11 cellular contexts compared by ENCODE assay signal in the genomic region with DNA sequence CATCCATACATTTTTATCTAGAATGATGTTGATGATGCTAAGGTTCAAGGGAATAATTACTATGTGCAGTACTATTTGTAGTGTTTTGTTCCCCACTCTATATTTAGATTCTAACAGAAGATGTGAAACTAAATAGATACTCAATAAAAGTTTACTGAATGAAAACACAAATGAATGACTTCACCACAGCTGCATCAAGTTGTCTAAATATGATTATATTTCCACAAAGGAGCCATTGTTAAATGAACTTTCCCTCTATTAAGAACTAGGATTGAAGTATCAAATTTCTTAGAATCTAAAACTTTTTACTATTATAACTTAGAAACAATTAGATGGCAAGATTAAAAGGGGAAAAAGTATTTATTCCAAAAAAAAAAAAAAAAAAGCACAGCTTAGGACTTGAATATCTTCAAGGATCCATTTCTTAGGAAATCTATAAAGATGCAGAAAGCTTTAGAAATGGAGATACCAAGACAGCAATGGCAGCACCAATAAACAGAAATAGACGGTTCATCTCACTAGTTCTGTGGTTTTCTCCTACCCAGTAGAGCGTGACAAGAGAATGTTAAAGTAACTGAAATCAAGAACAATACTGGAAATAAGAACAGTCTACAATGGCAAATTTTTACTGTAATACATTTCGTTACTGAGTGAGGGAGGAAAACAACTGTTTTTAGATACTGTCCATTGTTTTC.
DNase-seq lines count a peak whose midpoint lies in the region; ATAC-seq and TF ChIP-seq lines count a peak whose summit lies in the region.
"Had no signal": no experiment of that assay in that cellular context is flagged by ENCODE, and none has a peak within 500 bp of the region (broad histone marks: within the 10 kb centered on the region; RNA-seq: fewer than 3 reads in every experiment).

No MANE protein-coding gene starts in this region.

- H3K9me3 ChIP-seq in spleen = no peaks in the 10 kb centered on the region
- H3K9me3 ChIP-seq in CD8-positive, alpha-beta memory T cell (ENCODE audit: low read length) = no peaks in the 10 kb centered on the region

- H3K4me3 ChIP-seq in spleen = peak overlapping the region in 2 of 8 donors; percentile 8 to 22
- H3K4me3 ChIP-seq in CD8-positive, alpha-beta memory T cell (ENCODE audit: low read length) = no peak overlapping the region

- H3K27ac Mint-ChIP-seq in CD8-positive, alpha-beta memory T cell = no peak overlapping the region
- no peak overlapping the region for H3K27ac Mint-ChIP-seq in natural killer cell

- H3K4me1 Mint-ChIP-seq in CD8-positive, alpha-beta memory T cell = peaks cover 1 to 10% (median 4%) of the 10 kb centered on the region in 3 donors
- H3K4me1 Mint-ChIP-seq in natural killer cell = no peaks in the 10 kb centered on the region

- no peaks in the 10 kb centered on the region for H3K36me3 ChIP-seq in spleen
- no peaks in the 10 kb centered on the region for H3K36me3 ChIP-seq in CD8-positive, alpha-beta memory T cell (ENCODE audit: insufficient read depth, low read length)

- H3K4me3 Mint-ChIP-seq in CD8-positive, alpha-beta memory T cell = no peak overlapping the region
- H3K4me3 Mint-ChIP-seq in natural killer cell = no peak overlapping the region

- peaks cover 4 to 24% of the 10 kb centered on the region in 2 donors for H3K27me3 Mint-ChIP-seq in CD8-positive, alpha-beta memory T cell
- H3K27me3 Mint-ChIP-seq in natural killer cell (ENCODE audit: low read depth in 2 of 2) = peaks cover 6 to 16% of the 10 kb centered on the region in 2 donors

- no peak for TF ChIP-seq CTCF in spleen (IDR thresholded peaks at IDR 0.05 in 8 of 11, conservative IDR thresholded peaks at IDR 0.05 in 3 of 11)
- no peak for TF ChIP-seq CTCF in natural killer cell (IDR thresholded peaks at IDR 0.05)

- TF ChIP-seq POLR2A in spleen (IDR thresholded peaks at IDR 0.05) = no peak

- peak overlapping the region in 5 of 8 donors; percentile 50 to 71 (median 65) for H3K27ac ChIP-seq in spleen
- no peak overlapping the region for H3K27ac ChIP-seq in CD8-positive, alpha-beta memory T cell (ENCODE audit: low read depth, low read length)

- no peaks in the 10 kb centered on the region for H3K9me3 Mint-ChIP-seq in CD8-positive, alpha-beta memory T cell
- H3K9me3 Mint-ChIP-seq in natural killer cell = no peaks in the 10 kb centered on the region

- DNase-seq in spleen (no peak), natural killer cell (no peak)
- DNase-seq in CD8-positive, alpha-beta memory T cell = no peak
- DNase-seq in stimulated activated CD4-positive, alpha-beta T cell treated with anti-CD3 and anti-CD28 coated beads, Interleukin-4, amount 100 ng/mL, for 4 hours = no peak
- DNase-seq: activated effector memory CD4-positive, alpha-beta T cell treated with anti-CD3 and anti-CD28 coated beads, Interleukin-2, amount 50 U/mL, for 16 hours; NCI-H446 treated with DMSO at 0.1 percent for 48 hours; occipital lobe; T1000 had no signal

- peaks cover 0 to 37% (median 5%) of the 10 kb centered on the region in 6 donors for H3K4me1 ChIP-seq in spleen
- no peaks in the 10 kb centered on the region for H3K4me1 ChIP-seq in CD8-positive, alpha-beta memory T cell (ENCODE audit: insufficient read depth, low read length)

- POLR2A ChIA-PET in CD8-positive, alpha-beta memory T cell (lab: Charles Lee) = no interaction called here

- ATAC-seq in GM19043 (IDR thresholded peaks at IDR 0.05; ENCODE audit: low read depth, unreplicated experiment) (peak; percentile 78), HG02588 (IDR thresholded peaks at IDR 0.05; ENCODE audit: unreplicated experiment) (peak; percentile 64), HG03469 (IDR thresholded peaks at IDR 0.05; ENCODE audit: unreplicated experiment) (peak; percentile 60), natural killer cell (no peak)

- intact Hi-C loops in spleen (cut with DNase I; ENCODE audit: low total_unique reads) (no loop called here), natural killer cell (cut with micrococcal nuclease) (no loop called here)

- no peaks in the 10 kb centered on the region for H3K27me3 ChIP-seq in spleen (replicated peaks in 1 of 7)
- no peaks in the 10 kb centered on the region for H3K27me3 ChIP-seq in CD8-positive, alpha-beta memory T cell (ENCODE audit: insufficient read depth, low read length, poor library complexity, severe bottlenecking)

- 52 to 72% (median 65%) methylated on average over 3 of the region's 3 CpGs for WGBS in spleen, 5 donors

- no peaks in the 10 kb centered on the region for H3K36me3 Mint-ChIP-seq in CD8-positive, alpha-beta memory T cell
- H3K36me3 Mint-ChIP-seq in natural killer cell = no peaks in the 10 kb centered on the region

- CTCF ChIA-PET in CD8-positive, alpha-beta memory T cell (lab: Charles Lee) = no interaction called here

Comparison
In these comparisons a context has a peak if more than half of its experiments do, and no peak if none do; other contexts are left out.
1. ATAC-seq: peak in GM19043 (single experiment), HG02588 (single experiment) and HG03469 (single experiment); none in natural killer cell (0 of 3).